30 cellular contexts compared by ENCODE assay signal in genomic region chr15:25708391-25708790, GRCh38.
"Had no signal": no experiment of that assay in that cellular context is flagged by ENCODE, and none has a peak within 500 bp of the region (broad histone marks: within the 10 kb centered on the region; RNA-seq: fewer than 3 reads in every experiment).

No MANE protein-coding gene starts in this region.

- H3K27ac Mint-ChIP-seq: activated CD4-positive, alpha-beta memory T cell treated with anti-CD3 and anti-CD28 coated beads for 36 hours; activated CD4-positive, alpha-beta T cell treated with anti-CD3 and anti-CD28 coated beads for 36 hours; activated CD4-positive, alpha-beta T cell treated with anti-CD3 and anti-CD28 coated beads, Interleukin-2, amount 10 ng/mL, durations not matched to agents 24 days and 14 days; activated CD8-positive, alpha-beta memory T cell treated with anti-CD3 and anti-CD28 coated beads, Interleukin-2, amount 10 ng/mL, durations not matched to agents 7 days and 5 days; activated CD8-positive, alpha-beta T cell treated with anti-CD3 and anti-CD28 coated beads, Interleukin-2, amount 10 ng/mL, durations not matched to agents 7 days and 5 days; activated naive CD4-positive, alpha-beta T cell treated with anti-CD3 and anti-CD28 coated beads, Interleukin-2, amount 10 ng/mL, durations not matched to agents 7 days and 5 days; activated naive CD8-positive, alpha-beta T cell treated with anti-CD3 and anti-CD28 coated beads, Interleukin-2, amount 10 ng/mL, durations not matched to agents 7 days and 5 days; activated T-cell treated with anti-CD3 and anti-CD28 coated beads, Interleukin-2, amount 50 U/mL, for 72 hours; brain; dendritic cell treated with granulocyte-macrophage colony-stimulating factor and Interleukin-4, amounts not matched to agents 40 ng/mL and 50 ng/mL, for 4 days; endodermal cell had no signal

- H3K36me3 ChIP-seq: breast epithelium, cardiac muscle cell had no signal

- H3K4me1 ChIP-seq: ascending aorta, breast epithelium had no signal

- H3K36me3 Mint-ChIP-seq: brain had no signal

- H3K27me3 Mint-ChIP-seq: activated CD4-positive, alpha-beta memory T cell treated with anti-CD3 and anti-CD28 coated beads for 36 hours; activated CD4-positive, alpha-beta T cell treated with anti-CD3 and anti-CD28 coated beads for 36 hours; activated CD4-positive, alpha-beta T cell treated with anti-CD3 and anti-CD28 coated beads, Interleukin-2, amount 10 ng/mL, durations not matched to agents 24 days and 14 days; activated CD8-positive, alpha-beta memory T cell treated with anti-CD3 and anti-CD28 coated beads, Interleukin-2, amount 10 ng/mL, durations not matched to agents 7 days and 5 days; activated naive CD4-positive, alpha-beta T cell treated with anti-CD3 and anti-CD28 coated beads, Interleukin-2, amount 10 ng/mL, durations not matched to agents 7 days and 5 days; activated naive CD8-positive, alpha-beta T cell treated with anti-CD3 and anti-CD28 coated beads, Interleukin-2, amount 10 ng/mL, durations not matched to agents 7 days and 5 days; dendritic cell treated with granulocyte-macrophage colony-stimulating factor and Interleukin-4, amounts not matched to agents 40 ng/mL and 50 ng/mL, for 4 days had no signal

- H3K4me3 Mint-ChIP-seq: activated CD4-positive, alpha-beta memory T cell treated with anti-CD3 and anti-CD28 coated beads for 36 hours; activated CD4-positive, alpha-beta T cell treated with anti-CD3 and anti-CD28 coated beads for 36 hours; activated CD4-positive, alpha-beta T cell treated with anti-CD3 and anti-CD28 coated beads, Interleukin-2, amount 10 ng/mL, durations not matched to agents 24 days and 14 days; activated CD8-positive, alpha-beta memory T cell treated with anti-CD3 and anti-CD28 coated beads, Interleukin-2, amount 10 ng/mL, durations not matched to agents 7 days and 5 days; activated CD8-positive, alpha-beta T cell treated with anti-CD3 and anti-CD28 coated beads, Interleukin-2, amount 10 ng/mL, durations not matched to agents 7 days and 5 days; activated naive CD4-positive, alpha-beta T cell treated with anti-CD3 and anti-CD28 coated beads, Interleukin-2, amount 10 ng/mL, durations not matched to agents 7 days and 5 days; activated naive CD8-positive, alpha-beta T cell treated with anti-CD3 and anti-CD28 coated beads, Interleukin-2, amount 10 ng/mL, durations not matched to agents 7 days and 5 days; activated T-cell treated with anti-CD3 and anti-CD28 coated beads, Interleukin-2, amount 50 U/mL, for 72 hours; brain; dendritic cell treated with granulocyte-macrophage colony-stimulating factor and Interleukin-4, amounts not matched to agents 40 ng/mL and 50 ng/mL, for 4 days; endodermal cell had no signal

- H3K9me3 ChIP-seq: ascending aorta, breast epithelium had no signal

- H3K27me3 ChIP-seq: ascending aorta, breast epithelium had no signal

- H3K9me3 Mint-ChIP-seq: activated CD4-positive, alpha-beta memory T cell treated with anti-CD3 and anti-CD28 coated beads for 36 hours; activated CD4-positive, alpha-beta T cell treated with anti-CD3 and anti-CD28 coated beads, Interleukin-2, amount 10 ng/mL, durations not matched to agents 24 days and 14 days; activated naive CD4-positive, alpha-beta T cell treated with anti-CD3 and anti-CD28 coated beads, Interleukin-2, amount 10 ng/mL, durations not matched to agents 7 days and 5 days; activated naive CD4-positive, alpha-beta T cell treated with anti-CD3 and anti-CD28 coated beads, Interleukin-2, amount 50 U/mL, for 72 hours; activated naive CD8-positive, alpha-beta T cell treated with anti-CD3 and anti-CD28 coated beads, Interleukin-2, amount 10 ng/mL, durations not matched to agents 7 days and 5 days; activated T-cell treated with anti-CD3 and anti-CD28 coated beads, Interleukin-2, amount 50 U/mL, for 72 hours; brain; dendritic cell treated with granulocyte-macrophage colony-stimulating factor and Interleukin-4, amounts not matched to agents 40 ng/mL and 50 ng/mL, for 4 days; endodermal cell had no signal

- ATAC-seq: activated CD4-positive, alpha-beta T cell treated with anti-CD3 and anti-CD28 coated beads for 36 hours; activated CD8-positive, alpha-beta memory T cell treated with anti-CD3 and anti-CD28 coated beads, Interleukin-2, amount 10 ng/mL, durations not matched to agents 7 days and 5 days; activated CD8-positive, alpha-beta T cell treated with anti-CD3 and anti-CD28 coated beads, Interleukin-2, amount 10 ng/mL, durations not matched to agents 7 days and 5 days; activated naive CD4-positive, alpha-beta T cell treated with anti-CD3 and anti-CD28 coated beads, Interleukin-2, amount 50 U/mL, for 72 hours; activated T-cell treated with anti-CD3 and anti-CD28 coated beads, Interleukin-2, amount 50 U/mL, for 72 hours; esophagus mucosa had no signal

- H3K27ac ChIP-seq: breast epithelium, cardiac muscle cell, dorsolateral prefrontal cortex had no signal

- H3K4me3 ChIP-seq: ascending aorta, breast epithelium, cardiac muscle cell, coronary artery, dorsolateral prefrontal cortex had no signal

- H3K4me1 Mint-ChIP-seq: activated CD4-positive, alpha-beta T cell treated with anti-CD3 and anti-CD28 coated beads for 36 hours; activated CD4-positive, alpha-beta T cell treated with anti-CD3 and anti-CD28 coated beads, Interleukin-2, amount 10 ng/mL, durations not matched to agents 24 days and 14 days; activated CD8-positive, alpha-beta memory T cell treated with anti-CD3 and anti-CD28 coated beads, Interleukin-2, amount 10 ng/mL, durations not matched to agents 7 days and 5 days; activated naive CD4-positive, alpha-beta T cell treated with anti-CD3 and anti-CD28 coated beads, Interleukin-2, amount 10 ng/mL, durations not matched to agents 7 days and 5 days; activated naive CD8-positive, alpha-beta T cell treated with anti-CD3 and anti-CD28 coated beads, Interleukin-2, amount 10 ng/mL, durations not matched to agents 7 days and 5 days; brain; endodermal cell had no signal

- DNase-seq: activated CD4-positive, alpha-beta memory T cell treated with anti-CD3 and anti-CD28 coated beads for 36 hours; activated CD4-positive, alpha-beta T cell treated with anti-CD3 and anti-CD28 coated beads for 36 hours; activated CD4-positive, alpha-beta T cell treated with anti-CD3 and anti-CD28 coated beads, Interleukin-2, amount 10 ng/mL, durations not matched to agents 24 days and 14 days; activated CD4-positive, CD25-positive, alpha-beta regulatory T cell; activated CD4-positive, CD25-positive, alpha-beta regulatory T cell treated with anti-CD3 and anti-CD28 coated beads, Interleukin-2, amount 50 U/mL, for 72 hours; activated CD8-positive, alpha-beta memory T cell treated with anti-CD3 and anti-CD28 coated beads, Interleukin-2, amount 10 ng/mL, durations not matched to agents 7 days and 5 days; activated CD8-positive, alpha-beta memory T cell treated with anti-CD3 and anti-CD28 coated beads, Interleukin-2, amount 50 U/mL, for 4 hours; activated CD8-positive, alpha-beta T cell treated with anti-CD3 and anti-CD28 coated beads, Interleukin-2, amount 10 ng/mL, durations not matched to agents 7 days and 5 days; activated gamma-delta T cell; activated naive CD4-positive, alpha-beta T cell; activated naive CD4-positive, alpha-beta T cell treated with anti-CD3 and anti-CD28 coated beads, Interleukin-2, amount 10 ng/mL, durations not matched to agents 7 days and 5 days; activated naive CD8-positive, alpha-beta T cell treated with anti-CD3 and anti-CD28 coated beads, Interleukin-2, amount 10 ng/mL, durations not matched to agents 7 days and 5 days; activated T-cell treated with anti-CD3 and anti-CD28 coated beads, Interleukin-2, amount 50 U/mL, for 1 hour; activated T-cell treated with anti-CD3 and anti-CD28 coated beads, Interleukin-2, amount 50 U/mL, for 72 hours; central memory CD4-positive, alpha-beta T cell; cerebellar nuclear complex; effector memory CD4-positive, alpha-beta T cell; endodermal cell; foreskin fibroblast; T-helper 1 cell; T-helper 2 cell had no signal
